8 cellular contexts compared by ENCODE assay signal in genomic region chr11:31809857-31810778, GRCh38. TPM values are rescaled to one million over a fixed set of nuclear protein-coding genes. Genes with fewer than 3 reads are reported as not detected.
DNase-seq lines count a peak whose midpoint lies in the region; ATAC-seq and FAIRE-seq lines count a peak whose summit lies in the region.

No MANE protein-coding gene starts in this region.

- H3K4me1 ChIP-seq in iPS DF 6.9 (ENCODE audit: control insufficient read depth, insufficient read depth, low read length), result peaks cover 4% of the 10 kb centered on the region

- H3K36me3 Mint-ChIP-seq in activated naive CD8-positive, alpha-beta T cell treated with anti-CD3 and anti-CD28 coated beads for 36 hours, result no peaks in the 10 kb centered on the region

- peak overlapping the region; percentile 69 for H3K4me3 Mint-ChIP-seq in activated naive CD8-positive, alpha-beta T cell treated with anti-CD3 and anti-CD28 coated beads for 36 hours

- DNase-seq in EH (ENCODE audit: low read depth), result peak; percentile 37
- peak; percentile 31 to 34 for DNase-seq in Kasumi-1 (lab: John Stamatoyannopoulos, UW)
- DNase-seq in activated naive CD8-positive, alpha-beta T cell treated with anti-CD3 and anti-CD28 coated beads for 36 hours, result no peak
- DNase-seq in iPS DF 6.9 (ENCODE audit: low read depth, low spot score), result no peak
- no peak for DNase-seq in urothelium cell line (ENCODE audit: low spot score)
- no peak for DNase-seq in stimulated activated CD4-positive, alpha-beta T cell treated with anti-CD3 and anti-CD28 coated beads, Interleukin-4, amount 100 ng/mL, for 1 hour

- H3K27me3 Mint-ChIP-seq in activated naive CD8-positive, alpha-beta T cell treated with anti-CD3 and anti-CD28 coated beads for 36 hours, result peaks cover 90% of the 10 kb centered on the region

- no peak overlapping the region for H3K27ac Mint-ChIP-seq in activated naive CD8-positive, alpha-beta T cell treated with anti-CD3 and anti-CD28 coated beads for 36 hours

- H3K4me3 ChIP-seq in iPS DF 6.9 (ENCODE audit: low read length) (peak overlapping the region; percentile 4; the same call in 1 of the 2 replicates), skin epidermis (peak overlapping the region; percentile 0 to 51 (median 36))

- WGBS in iPS DF 6.9 (ENCODE audit: insufficient coverage, insufficient read length), result no CpG with 5 or more reads among the region's 91 CpGs

- H3K36me3 ChIP-seq in iPS DF 6.9 (ENCODE audit: control insufficient read depth, insufficient read depth, low read length), result no peaks in the 10 kb centered on the region

- peaks cover 87% of the 10 kb centered on the region for H3K27me3 ChIP-seq in iPS DF 6.9 (ENCODE audit: control insufficient read depth, insufficient read depth, low read length)

- H3K27ac ChIP-seq in iPS DF 6.9 (ENCODE audit: low read length), result no peak overlapping the region
- H3K27ac ChIP-seq in skin epidermis, result no peak overlapping the region

- peaks cover 1% of the 10 kb centered on the region for H3K9me3 Mint-ChIP-seq in activated naive CD8-positive, alpha-beta T cell treated with anti-CD3 and anti-CD28 coated beads for 36 hours

- no peak for FAIRE-seq in urothelium cell line (lab: Jason Lieb, UNC)

- peaks cover 37% of the 10 kb centered on the region for H3K4me1 Mint-ChIP-seq in activated naive CD8-positive, alpha-beta T cell treated with anti-CD3 and anti-CD28 coated beads for 36 hours

- ATAC-seq in GM19023 (IDR thresholded peaks at IDR 0.05; ENCODE audit: unreplicated experiment), result no peak

- no peaks in the 10 kb centered on the region for H3K9me3 ChIP-seq in iPS DF 6.9 (ENCODE audit: control insufficient read depth, insufficient read depth, low read length)

RNA-seq across cellular contexts. Expression of gene PAX6, which starts 1.0 kb away (rescaled TPM):
- total RNA-seq in activated naive CD8-positive, alpha-beta T cell treated with anti-CD3 and anti-CD28 coated beads for 36 hours, result not detected

Comparison
In these comparisons a context has a peak if more than half of its experiments do, and no peak if none do; other contexts are left out.
1. DNase-seq: peak in EH (single experiment) and Kasumi-1 (2 of 2); none in activated naive CD8-positive, alpha-beta T cell treated with anti-CD3 and anti-CD28 coated beads for 36 hours (single experiment), iPS DF 6.9 (single experiment), urothelium cell line (single experiment) and stimulated activated CD4-positive, alpha-beta T cell treated with anti-CD3 and anti-CD28 coated beads, Interleukin-4, amount 100 ng/mL, for 1 hour (single experiment).